ENCODE assay signal across 26 cellular contexts in genomic region chr3:186192823-186193222, GRCh38.
"Had no signal": no experiment of that assay in that cellular context is flagged by ENCODE, and none has a peak within 500 bp of the region (broad histone marks: within the 10 kb centered on the region; RNA-seq: fewer than 3 reads in every experiment).

No MANE protein-coding gene starts in this region.

- H3K4me3 Mint-ChIP-seq: activated naive CD4-positive, alpha-beta T cell treated with anti-CD3 and anti-CD28 coated beads for 36 hours; activated naive CD8-positive, alpha-beta T cell treated with anti-CD3 and anti-CD28 coated beads for 36 hours; activated T-helper 1 cell treated with anti-CD3 and anti-CD28 coated beads, Interleukin-12 subunit alpha, Interleukin-12 subunit beta, Interleukin-2, Interleukin-4 antibody, amounts not matched to agents 30 ng/mL and 10 ng/mL and 1 ng/mL, durations not matched to agents 14 hours and 24 hours and 36 hours; naive thymus-derived CD8-positive, alpha-beta T cell; stimulated activated effector memory CD8-positive, alpha-beta T cell treated with anti-CD3 and anti-CD28 coated beads, Interleukin-12 subunit alpha, Interleukin-12 subunit beta, amount 100 ng/mL, for 72 hours; stimulated activated naive CD8-positive, alpha-beta T cell treated with anti-CD3 and anti-CD28 coated beads, Interleukin-15, Interleukin-2, amounts not matched to agents 100 ng/mL and 50 ng/mL, for 24 hours; T-helper 2 cell treated with Interferon-gamma antibody and Interleukin-4, amounts not matched to agents 5 μg/mL and 100 μg/mL, for 36 hours had no signal

- H3K27ac ChIP-seq: adrenal gland, body of pancreas, cardiac muscle cell, colonic mucosa, gastrocnemius medialis, thoracic aorta, upper lobe of right lung, VCaP had no signal

- H3K4me1 Mint-ChIP-seq: stimulated activated effector memory CD8-positive, alpha-beta T cell treated with anti-CD3 and anti-CD28 coated beads, Interleukin-12 subunit alpha, Interleukin-12 subunit beta, amount 100 ng/mL, for 72 hours had no signal

- ATAC-seq: activated CD4-positive, CD25-positive, alpha-beta regulatory T cell treated with anti-CD3 and anti-CD28 coated beads, Interleukin-2, amount 50 U/mL, for 24 hours; gastrocnemius medialis; naive thymus-derived CD8-positive, alpha-beta T cell; stimulated activated effector memory CD8-positive, alpha-beta T cell treated with anti-CD3 and anti-CD28 coated beads, Interleukin-12 subunit alpha, Interleukin-12 subunit beta, amount 100 ng/mL, for 72 hours had no signal

- H3K36me3 ChIP-seq: adrenal gland, cardiac muscle cell, colonic mucosa, gastrocnemius medialis, thoracic aorta, upper lobe of right lung had no signal

- H3K27me3 ChIP-seq: adrenal gland, body of pancreas had no signal

- H3K9me3 ChIP-seq: adrenal gland, body of pancreas, colonic mucosa, gastrocnemius medialis, thoracic aorta, upper lobe of right lung had no signal

- H3K27ac Mint-ChIP-seq: activated naive CD4-positive, alpha-beta T cell treated with anti-CD3 and anti-CD28 coated beads for 36 hours; activated naive CD8-positive, alpha-beta T cell treated with anti-CD3 and anti-CD28 coated beads for 36 hours; activated T-helper 1 cell treated with anti-CD3 and anti-CD28 coated beads, Interleukin-12 subunit alpha, Interleukin-12 subunit beta, Interleukin-2, Interleukin-4 antibody, amounts not matched to agents 30 ng/mL and 10 ng/mL and 1 ng/mL, durations not matched to agents 14 hours and 24 hours and 36 hours; naive thymus-derived CD8-positive, alpha-beta T cell; stimulated activated effector memory CD8-positive, alpha-beta T cell treated with anti-CD3 and anti-CD28 coated beads, Interleukin-12 subunit alpha, Interleukin-12 subunit beta, amount 100 ng/mL, for 72 hours; stimulated activated naive CD8-positive, alpha-beta T cell treated with anti-CD3 and anti-CD28 coated beads, Interleukin-15, Interleukin-2, amounts not matched to agents 100 ng/mL and 50 ng/mL, for 24 hours; T-helper 2 cell treated with Interferon-gamma antibody and Interleukin-4, amounts not matched to agents 5 μg/mL and 100 μg/mL, for 36 hours had no signal

- H3K9me3 Mint-ChIP-seq: activated naive CD4-positive, alpha-beta T cell treated with anti-CD3 and anti-CD28 coated beads for 36 hours; activated naive CD8-positive, alpha-beta T cell treated with anti-CD3 and anti-CD28 coated beads for 36 hours; activated T-helper 1 cell treated with anti-CD3 and anti-CD28 coated beads, Interleukin-12 subunit alpha, Interleukin-12 subunit beta, Interleukin-2, Interleukin-4 antibody, amounts not matched to agents 30 ng/mL and 10 ng/mL and 1 ng/mL, durations not matched to agents 14 hours and 24 hours and 36 hours; naive thymus-derived CD8-positive, alpha-beta T cell; stimulated activated effector memory CD8-positive, alpha-beta T cell treated with anti-CD3 and anti-CD28 coated beads, Interleukin-12 subunit alpha, Interleukin-12 subunit beta, amount 100 ng/mL, for 72 hours; stimulated activated naive CD8-positive, alpha-beta T cell treated with anti-CD3 and anti-CD28 coated beads, Interleukin-15, Interleukin-2, amounts not matched to agents 100 ng/mL and 50 ng/mL, for 24 hours; T-helper 2 cell treated with Interferon-gamma antibody and Interleukin-4, amounts not matched to agents 5 μg/mL and 100 μg/mL, for 36 hours had no signal

- DNase-seq: activated CD4-positive, alpha-beta T cell treated with anti-CD3 and anti-CD28 coated beads for 48 hours; activated CD4-positive, alpha-beta T cell treated with anti-CD3 and anti-CD28 coated beads, Interleukin-2, amount 50 U/mL, for 48 hours; activated CD8-positive, alpha-beta memory T cell treated with anti-CD3 and anti-CD28 coated beads for 24 hours; activated CD8-positive, alpha-beta memory T cell treated with anti-CD3 and anti-CD28 coated beads, Interleukin-2, amount 50 U/mL, for 4 hours; activated effector memory CD4-positive, alpha-beta T cell treated with anti-CD3 and anti-CD28 coated beads, Interleukin-2, amount 50 U/mL, for 16 hours; activated naive CD4-positive, alpha-beta T cell treated with anti-CD3 and anti-CD28 coated beads for 36 hours; activated naive CD8-positive, alpha-beta T cell treated with anti-CD3 and anti-CD28 coated beads for 36 hours; activated T-cell treated with anti-CD3 and anti-CD28 coated beads, Interleukin-2, amount 50 U/mL, for 1 hour; adrenal gland; colonic mucosa; effector CD8-positive, alpha-beta T cell; gastrocnemius medialis; naive thymus-derived CD8-positive, alpha-beta T cell; stimulated activated CD4-positive, alpha-beta T cell treated with anti-CD3 and anti-CD28 coated beads, Interleukin-12 subunit alpha, Interleukin-12 subunit beta, amount 100 ng/mL, for 4 hours; stimulated activated CD4-positive, alpha-beta T cell treated with anti-CD3 and anti-CD28 coated beads, Interleukin-4, amount 100 ng/mL, for 1 hour; T-helper 1 cell had no signal

- H3K36me3 Mint-ChIP-seq: activated naive CD8-positive, alpha-beta T cell treated with anti-CD3 and anti-CD28 coated beads for 36 hours; naive thymus-derived CD8-positive, alpha-beta T cell; stimulated activated effector memory CD8-positive, alpha-beta T cell treated with anti-CD3 and anti-CD28 coated beads, Interleukin-12 subunit alpha, Interleukin-12 subunit beta, amount 100 ng/mL, for 72 hours had no signal

- H3K4me1 ChIP-seq: adrenal gland, colonic mucosa, gastrocnemius medialis, upper lobe of right lung had no signal
